13 cellular contexts compared by ENCODE assay signal in the genomic region with DNA sequence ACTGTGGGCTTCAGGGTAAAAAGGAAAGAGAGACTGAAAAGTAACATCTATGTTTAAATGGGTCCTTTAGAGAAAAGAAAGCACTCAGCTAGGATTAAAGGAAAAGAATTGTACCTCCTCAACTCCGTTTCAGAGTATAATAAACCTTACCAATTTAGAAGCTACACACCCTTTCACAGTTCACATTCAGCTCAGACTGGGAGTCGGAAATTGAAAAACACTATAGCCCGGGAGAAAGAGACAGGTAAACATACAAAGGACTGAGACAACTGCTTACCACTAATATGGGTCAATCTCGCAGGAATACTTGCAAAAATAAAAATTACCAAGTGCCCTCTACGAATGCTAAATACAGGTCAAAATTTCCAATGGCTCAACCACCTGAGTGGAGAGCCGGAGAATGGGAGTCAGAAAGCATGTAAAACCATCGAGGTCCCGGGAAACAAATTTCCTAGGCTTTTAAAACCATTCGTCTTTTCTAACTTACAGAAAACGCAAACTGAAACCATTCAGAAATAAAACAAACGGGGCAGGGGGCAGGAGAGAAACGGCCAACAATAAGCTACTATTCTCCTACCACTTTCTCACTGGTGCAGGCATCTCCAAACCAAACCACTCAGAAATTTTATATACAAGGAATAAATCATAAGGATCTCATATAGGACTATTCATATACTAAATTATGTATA.
DNase-seq lines count a peak whose midpoint lies in the region; ATAC-seq and TF ChIP-seq lines count a peak whose summit lies in the region.
"Had no signal": no experiment of that assay in that cellular context is flagged by ENCODE, and none has a peak within 500 bp of the region (broad histone marks: within the 10 kb centered on the region; RNA-seq: fewer than 3 reads in every experiment).

No MANE protein-coding gene starts in this region.

- TF ChIP-seq EP300 in transverse colon (IDR thresholded peaks at IDR 0.05; ENCODE audit: low read depth) (no peak), ovary (IDR thresholded peaks at IDR 0.05) (no peak)

- peak overlapping the region; percentile 45 to 55 (median 55) for H3K4me3 ChIP-seq in liver (ENCODE audit: low read depth in 1 of 3, low read length in 3 of 3)
- peak overlapping the region in 3 of 4 donors; percentile 10 to 47 (median 22) for H3K4me3 ChIP-seq in transverse colon
- H3K4me3 ChIP-seq in ovary: no peak overlapping the region
- H3K4me3 ChIP-seq: K562, SK-N-MC had no signal

- H3K4me1 Mint-ChIP-seq in activated CD8-positive, alpha-beta memory T cell treated with anti-CD3 and anti-CD28 coated beads, Interleukin-2, amount 10 ng/mL, durations not matched to agents 7 days and 5 days: peaks cover 24% of the 10 kb centered on the region

- in situ Hi-C loops in transverse colon (cut with MboI; ENCODE audit: low pct_ligation_motif_present in 1 of 4, low pct_unique_long_range_greater_than_20kb in 1 of 4, low sequenced_read_pairs in 3 of 4): no loop called here

- TF ChIP-seq CTCF in liver (IDR thresholded peaks at IDR 0.05; ENCODE audit: low read depth, low read length, missing input control): no peak
- TF ChIP-seq CTCF in transverse colon (IDR thresholded peaks at IDR 0.05): no peak
- no peak for TF ChIP-seq CTCF in ovary (IDR thresholded peaks at IDR 0.05)

- no peak for TF ChIP-seq RAD21 in liver (IDR thresholded peaks at IDR 0.05)

- H3K4me1 ChIP-seq in liver (ENCODE audit: control insufficient read depth in 4 of 4, insufficient read depth in 4 of 4, low read length in 3 of 4) (peaks cover 2 to 21% (median 4%) of the 10 kb centered on the region in 4 donors), transverse colon (peaks cover 6 to 63% (median 36%) of the 10 kb centered on the region in 4 donors), ovary (ENCODE audit: insufficient read depth) (peaks cover 2% of the 10 kb centered on the region)

- H3K27me3 ChIP-seq in liver (ENCODE audit: control insufficient read depth in 4 of 4, insufficient read depth in 4 of 4, low read length in 3 of 4) (no peaks in the 10 kb centered on the region), transverse colon (no peaks in the 10 kb centered on the region), ovary (no peaks in the 10 kb centered on the region)

- ATAC-seq in activated CD8-positive, alpha-beta memory T cell treated with anti-CD3 and anti-CD28 coated beads, Interleukin-2, amount 10 ng/mL, durations not matched to agents 7 days and 5 days: peak; percentile 29
- ATAC-seq: K562 had no signal

- H3K36me3 ChIP-seq in liver (ENCODE audit: control insufficient read depth in 4 of 4, insufficient read depth in 3 of 4, low read depth in 1 of 4, low read length in 3 of 4) (no peaks in the 10 kb centered on the region), transverse colon (no peaks in the 10 kb centered on the region), ovary (no peaks in the 10 kb centered on the region)

- no peaks in the 10 kb centered on the region for H3K27me3 Mint-ChIP-seq in activated CD8-positive, alpha-beta memory T cell treated with anti-CD3 and anti-CD28 coated beads, Interleukin-2, amount 10 ng/mL, durations not matched to agents 7 days and 5 days

- no peak overlapping the region for H3K27ac Mint-ChIP-seq in activated CD8-positive, alpha-beta memory T cell treated with anti-CD3 and anti-CD28 coated beads, Interleukin-2, amount 10 ng/mL, durations not matched to agents 7 days and 5 days
- H3K27ac Mint-ChIP-seq: mesothelial cell of epicardium had no signal

- H3K9me3 Mint-ChIP-seq in activated CD8-positive, alpha-beta memory T cell treated with anti-CD3 and anti-CD28 coated beads, Interleukin-2, amount 10 ng/mL, durations not matched to agents 7 days and 5 days (ENCODE audit: low read depth): no peaks in the 10 kb centered on the region
- H3K9me3 Mint-ChIP-seq: mesothelial cell of epicardium had no signal

- peak overlapping the region in 1 of 2 donors; percentile 91 for H3K9ac ChIP-seq in liver (ENCODE audit: low read depth in 1 of 2, low read length in 2 of 2)

- H3K36me3 Mint-ChIP-seq in activated CD8-positive, alpha-beta memory T cell treated with anti-CD3 and anti-CD28 coated beads, Interleukin-2, amount 10 ng/mL, durations not matched to agents 7 days and 5 days: peaks cover 3% of the 10 kb centered on the region
- H3K36me3 Mint-ChIP-seq: mesothelial cell of epicardium had no signal

- 19% methylated on average over 12 of the region's 12 CpGs for WGBS in liver
- 31 to 36% methylated on average over 12 of the region's 12 CpGs for WGBS in transverse colon (ENCODE audit: low coverage in 1 of 2), 2 donors
- 32 to 67% (median 51%) methylated on average over 12 of the region's 12 CpGs for WGBS in ovary, 3 donors

- peak overlapping the region; percentile 1 for H3K27ac ChIP-seq in angular gyrus (ENCODE audit: low read depth, low read length)
- H3K27ac ChIP-seq in liver (ENCODE audit: low read depth in 1 of 2, low read length in 2 of 2): peak overlapping the region; percentile 42 to 64
- H3K27ac ChIP-seq in transverse colon: peak overlapping the region; percentile 51 to 80 (median 72)
- no peak overlapping the region for H3K27ac ChIP-seq in ovary
- H3K27ac ChIP-seq: SK-N-MC had no signal

- intact Hi-C loops in transverse colon (cut with DNase I; ENCODE audit: low total_unique reads): no loop called here
- intact Hi-C loops in ovary (cut with DNase I): no loop called here

- TF ChIP-seq POLR2A in transverse colon (IDR thresholded peaks at IDR 0.05) (no peak), ovary (IDR thresholded peaks at IDR 0.05) (no peak)

- CTCF ChIA-PET in activated CD8-positive, alpha-beta memory T cell treated with anti-CD3 and anti-CD28 coated beads, Interleukin-2, amount 10 ng/mL, durations not matched to agents 7 days and 5 days (lab: Charles Lee): interaction anchor here (0.7 to 3.1 kb wide), 9 partner anchors 10 to 178 kb away, joined by 3 to 22 read pairs (median 3); no protein-coding TSS in a partner anchor

- H3K4me3 Mint-ChIP-seq in activated CD8-positive, alpha-beta memory T cell treated with anti-CD3 and anti-CD28 coated beads, Interleukin-2, amount 10 ng/mL, durations not matched to agents 7 days and 5 days: no peak overlapping the region
- H3K4me3 Mint-ChIP-seq: mesothelial cell of epicardium had no signal

- DNase-seq in activated CD8-positive, alpha-beta memory T cell treated with anti-CD3 and anti-CD28 coated beads, Interleukin-2, amount 10 ng/mL, durations not matched to agents 7 days and 5 days: no peak
- no peak for DNase-seq in activated CD8-positive, alpha-beta memory T cell treated with anti-CD3 and anti-CD28 coated beads, Interleukin-2, amount 50 U/mL, for 4 hours
- DNase-seq in transverse colon (no peak), HK-2 (ENCODE audit: unreplicated experiment) (no peak), iPS-NIHi7 (ENCODE audit: extremely low spot score) (no peak), ovary (no peak)
- DNase-seq: activated naive CD4-positive, alpha-beta T cell; NCI-H2171 had no signal

- H3K9me3 ChIP-seq in liver (ENCODE audit: control insufficient read depth in 4 of 4, low read length in 3 of 4): no peaks in the 10 kb centered on the region
- no peaks in the 10 kb centered on the region for H3K9me3 ChIP-seq in transverse colon
- no peaks in the 10 kb centered on the region for H3K9me3 ChIP-seq in ovary

TF ChIP-seq in liver, 16 proteins besides CTCF, POLR2A, EP300 and RAD21:
- TF ChIP-seq YY1 (IDR thresholded peaks at IDR 0.05): peak; percentile 9
- TF ChIP-seq GABPA (IDR thresholded peaks at IDR 0.05 in 1 of 2, conservative IDR thresholded peaks at IDR 0.05 in 1 of 2): no peak
- TF ChIP-seq EGR1 (IDR thresholded peaks at IDR 0.05; ENCODE audit: low read depth in 2 of 2): no peak

Comparison
In these comparisons a context has a peak if more than half of its experiments do, and no peak if none do; other contexts are left out.
1. H3K27ac ChIP-seq: peak in angular gyrus (single experiment), liver (2 of 2) and transverse colon (4 of 4); none in ovary (0 of 2).